Comparison of ENCODE assay signal across 8 cellular contexts in the genomic region with DNA sequence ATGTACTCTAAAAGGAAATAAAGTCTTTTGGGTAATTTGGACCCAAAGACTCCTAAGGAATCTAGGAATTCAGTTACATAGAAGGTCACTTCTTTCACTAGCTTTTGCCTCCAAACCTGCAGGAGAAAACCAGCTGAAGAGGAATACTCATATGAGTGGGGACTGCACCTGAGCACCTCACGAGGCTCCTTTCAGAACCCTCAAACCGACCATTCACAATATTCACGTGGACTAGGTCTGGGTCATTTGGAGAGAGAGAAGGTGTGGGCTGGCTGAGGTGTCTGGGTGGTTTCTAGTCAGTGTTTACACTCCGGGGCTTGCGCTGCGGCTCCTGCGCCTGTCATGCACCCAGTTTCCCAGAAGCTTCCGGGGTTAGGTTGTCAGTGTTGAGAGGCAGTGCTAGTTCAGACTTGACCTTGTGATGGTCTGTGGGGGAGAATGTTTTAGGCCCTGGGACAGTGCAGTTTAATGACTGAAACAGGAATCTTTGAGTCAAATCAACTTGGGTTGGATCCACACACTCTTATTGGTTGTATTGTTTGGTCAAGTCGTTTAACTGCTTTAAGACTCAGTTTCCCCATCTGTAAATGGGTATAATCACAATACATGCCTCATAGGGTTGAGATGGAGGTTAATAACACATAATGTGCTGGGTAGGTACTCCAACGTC.
DNase-seq lines count a peak whose midpoint lies in the region; ATAC-seq and TF ChIP-seq lines count a peak whose summit lies in the region.

No MANE protein-coding gene starts in this region.

- ATAC-seq in GM18867 (IDR thresholded peaks at IDR 0.05; ENCODE audit: unreplicated experiment): peak; percentile 80
- ATAC-seq in HG02943 (IDR thresholded peaks at IDR 0.05; ENCODE audit: low read depth, unreplicated experiment): peak; percentile 73
- peak; percentile 61 to 83 for ATAC-seq in upper lobe of left lung (ENCODE audit: low FRiP score in 2 of 2)
- ATAC-seq in left cardiac atrium: no peak

- peak in 1 of 4 donors; percentile 38 for TF ChIP-seq EP300 in upper lobe of left lung (IDR thresholded peaks at IDR 0.05)

- H3K4me1 ChIP-seq in upper lobe of left lung: peaks cover 47 to 78% (median 68%) of the 10 kb centered on the region in 4 donors

- H3K9me3 Mint-ChIP-seq in immature natural killer cell: no peaks in the 10 kb centered on the region

- H3K36me3 ChIP-seq in upper lobe of left lung: no peaks in the 10 kb centered on the region

- 41 to 50% methylated on average over 4 to 10 of the region's 10 CpGs for WGBS in upper lobe of left lung, 2 donors

- H3K4me3 Mint-ChIP-seq in immature natural killer cell: peak overlapping the region; percentile 56 to 83 (median 67)

- H3K27ac Mint-ChIP-seq in immature natural killer cell: peak overlapping the region; percentile 84 to 94 (median 92)

- H3K4me1 Mint-ChIP-seq in immature natural killer cell: peaks cover 32 to 62% of the 10 kb centered on the region in 2 donors

- H3K27me3 Mint-ChIP-seq in immature natural killer cell (ENCODE audit: low read depth in 3 of 3): peaks cover 0 to 6% (median 2%) of the 10 kb centered on the region in 3 donors

- peaks cover 0 to 3% (median 0%) of the 10 kb centered on the region in 3 donors for H3K36me3 Mint-ChIP-seq in immature natural killer cell

- TF ChIP-seq CTCF in upper lobe of left lung (IDR thresholded peaks at IDR 0.05): no peak

- H3K4me3 ChIP-seq in upper lobe of left lung: no peak overlapping the region

- no peaks in the 10 kb centered on the region for H3K9me3 ChIP-seq in upper lobe of left lung

- DNase-seq in activated CD4-positive, alpha-beta T cell treated with anti-CD3 and anti-CD28 coated beads for 48 hours: peak; percentile 76
- DNase-seq in immature natural killer cell: peak; percentile 61 to 67 (median 61)
- peak; percentile 69 to 74 for DNase-seq in upper lobe of left lung
- no peak for DNase-seq in left cardiac atrium
- no peak for DNase-seq in nucleus accumbens (lab: John Stamatoyannopoulos, UW)
- DNase-seq in anterior cingulate cortex (lab: John Stamatoyannopoulos, UW): no peak

- H3K27me3 ChIP-seq in upper lobe of left lung: no peaks in the 10 kb centered on the region

- TF ChIP-seq POLR2A in upper lobe of left lung (IDR thresholded peaks at IDR 0.05): peak in 1 of 4 donors; percentile 28

- intact Hi-C loops in left cardiac atrium (cut with DNase I): no loop called here

- H3K27ac ChIP-seq in upper lobe of left lung: peak overlapping the region; percentile 81 to 84 (median 82)

Comparison
In these comparisons a context has a peak if more than half of its experiments do, and no peak if none do; other contexts are left out.
1. ATAC-seq: peak in GM18867 (single experiment), HG02943 (single experiment) and upper lobe of left lung (2 of 2); none in left cardiac atrium (0 of 2).
2. DNase-seq: peak in activated CD4-positive, alpha-beta T cell treated with anti-CD3 and anti-CD28 coated beads for 48 hours (single experiment), immature natural killer cell (3 of 3) and upper lobe of left lung (2 of 2); none in left cardiac atrium (single experiment), nucleus accumbens (0 of 56) and anterior cingulate cortex (0 of 58).